In genomic region chr2:203675086-203675485, GRCh38 we compare ENCODE assay signal across 1 cellular context.
TF ChIP-seq lines count a peak whose summit lies in the region.

No MANE protein-coding gene starts in this region.

TF ChIP-seq in IMR-90, 13 proteins besides CTCF, POLR2A, EP300 and RAD21 (continued from another document):
- TF ChIP-seq MXI1 (IDR thresholded peaks at IDR 0.05; ENCODE audit: borderline replicate concordance, low read depth, low read length) (no peak), MAFK (IDR thresholded peaks at IDR 0.05; ENCODE audit: low read depth, low read length) (no peak), SMC3 (IDR thresholded peaks at IDR 0.05; ENCODE audit: low read depth, low read length) (peak; percentile 8; the same call in 1 of the 2 replicates), ELK1 (IDR thresholded peaks at IDR 0.05; ENCODE audit: borderline replicate concordance, low read depth, low read length) (no peak), NFE2L2 (IDR thresholded peaks at IDR 0.05; ENCODE audit: low read depth, low read length) (no peak), MAZ (IDR thresholded peaks at IDR 0.05; ENCODE audit: borderline replicate concordance, low read depth, low read length) (no peak), RFX5 (IDR thresholded peaks at IDR 0.05; ENCODE audit: low read depth, low read length) (no peak)
